Comparison of ENCODE assay signal across 19 cellular contexts in the genomic region with DNA sequence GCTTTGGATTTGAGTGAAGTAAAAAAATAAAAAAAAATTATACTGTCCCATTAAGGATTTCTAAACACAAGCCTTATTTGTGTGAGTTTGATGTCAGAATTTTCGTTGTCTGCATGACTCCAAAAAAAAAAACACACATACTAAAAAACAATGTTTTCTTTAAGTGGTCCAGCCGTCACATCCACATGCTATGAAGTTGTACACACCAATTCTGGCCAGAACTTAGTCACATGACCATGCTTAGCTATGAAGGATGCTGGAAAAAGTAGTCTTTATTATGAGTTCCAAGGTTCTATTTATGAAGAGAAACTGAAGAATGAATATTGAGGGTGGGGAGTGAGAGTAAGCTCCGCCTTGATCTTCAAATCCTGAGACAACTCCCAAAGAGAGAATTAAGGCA.
DNase-seq lines count a peak whose midpoint lies in the region; ATAC-seq and TF ChIP-seq lines count a peak whose summit lies in the region.
"Had no signal": no experiment of that assay in that cellular context is flagged by ENCODE, and none has a peak within 500 bp of the region (broad histone marks: within the 10 kb centered on the region; RNA-seq: fewer than 3 reads in every experiment).

No MANE protein-coding gene starts in this region.

- no peaks in the 10 kb centered on the region for H3K9me3 Mint-ChIP-seq in GM23338
- H3K9me3 Mint-ChIP-seq: CD4-positive, alpha-beta T cell; H9 had no signal

- in situ Hi-C loops in SK-MEL-5 (cut with HindIII; ENCODE audit: low pct_unique_long_range_greater_than_20kb, low sequenced_read_pairs) = no loop called here

- no peaks in the 10 kb centered on the region for H3K36me3 Mint-ChIP-seq in GM23338 (ENCODE audit: low read depth)
- H3K36me3 Mint-ChIP-seq: CD14-positive monocyte; CD8-positive, alpha-beta memory T cell had no signal

- H3K4me1 ChIP-seq in GM23338 (ENCODE audit: insufficient read depth) = peaks cover 15% of the 10 kb centered on the region
- H3K4me1 ChIP-seq: BE2C; BLaER1 treated with 17β-estradiol and CSF1 and Interleukin-3, amounts not matched to agents 10 nM and 100 nM had no signal

- H3K4me2 ChIP-seq in GM23338 = no peak overlapping the region
- H3K4me2 ChIP-seq: BLaER1 treated with 17β-estradiol and CSF1 and Interleukin-3, amounts not matched to agents 10 nM and 100 nM had no signal

- no peak overlapping the region for H3K4me3 Mint-ChIP-seq in GM23338
- H3K4me3 Mint-ChIP-seq: CD14-positive monocyte; CD4-positive, alpha-beta T cell; CD8-positive, alpha-beta memory T cell; H9 had no signal

- no peaks in the 10 kb centered on the region for H3K36me3 ChIP-seq in GM23338 (ENCODE audit: insufficient read depth)
- H3K36me3 ChIP-seq: BE2C; BLaER1 treated with 17β-estradiol and CSF1 and Interleukin-3, amounts not matched to agents 10 nM and 100 nM had no signal

- H3K27me3 Mint-ChIP-seq in GM23338 (ENCODE audit: insufficient read depth, low read depth, poor library complexity) = peaks cover 1% of the 10 kb centered on the region
- H3K27me3 Mint-ChIP-seq: CD4-positive, alpha-beta T cell; CD8-positive, alpha-beta memory T cell had no signal

- 0 out of 2 replicates have a peak overlapping the region, but pooled peaks have one; percentile 28 for H2AFZ ChIP-seq in GM23338

- H3K9me2 ChIP-seq in GM23338 (ENCODE audit: insufficient read depth) = no peaks in the 10 kb centered on the region

- no peaks in the 10 kb centered on the region for H3K79me2 ChIP-seq in GM23338 (replicated peaks; ENCODE audit: insufficient read depth)

- H3K27ac ChIP-seq in GM23338 (ENCODE audit: low read depth) = no peak overlapping the region
- H3K27ac ChIP-seq: BLaER1 treated with 17β-estradiol and CSF1 and Interleukin-3, amounts not matched to agents 10 nM and 100 nM had no signal

- no peak overlapping the region for H3K4me3 ChIP-seq in GM23338
- H3K4me3 ChIP-seq: BLaER1 treated with 17β-estradiol and CSF1 and Interleukin-3, amounts not matched to agents 10 nM and 100 nM had no signal

- DNase-seq in GM23338 (ENCODE audit: low spot score) (no peak), SK-MEL-5 (ENCODE audit: low read depth, low spot score) (peak; percentile 87), foreskin melanocyte (peak; percentile 89), smooth muscle cell of the brain vasculature (ENCODE audit: low read depth, low spot score) (peak; percentile 64), HK-2 (ENCODE audit: unreplicated experiment) (no peak), activated gamma-delta T cell (lab: John Stamatoyannopoulos, UW) (no peak)
- DNase-seq: AML-193; BE2C; CD4-positive, alpha-beta T cell; CD8-positive, alpha-beta memory T cell; DMS 273 treated with DMSO at 0.1 percent for 48 hours; DMS79; EL; GDM1; H9 had no signal

- no peaks in the 10 kb centered on the region for H3F3A ChIP-seq in GM23338 (replicated peaks; ENCODE audit: low read depth)

- peaks cover 19% of the 10 kb centered on the region for H3K4me1 Mint-ChIP-seq in GM23338
- H3K4me1 Mint-ChIP-seq: CD14-positive monocyte; CD8-positive, alpha-beta memory T cell had no signal

- no peaks in the 10 kb centered on the region for H3K27me3 ChIP-seq in GM23338 (ENCODE audit: insufficient read depth)
- H3K27me3 ChIP-seq: BE2C; BLaER1 treated with 17β-estradiol and CSF1 and Interleukin-3, amounts not matched to agents 10 nM and 100 nM had no signal

- no peak for TF ChIP-seq CTCF in GM23338 (conservative IDR thresholded peaks at IDR 0.05; ENCODE audit: low read depth in 2 of 2)

- ATAC-seq in GM23338 (no peak), GM21447 (IDR thresholded peaks at IDR 0.05; ENCODE audit: unreplicated experiment) (no peak)
- ATAC-seq: HCT116 had no signal

- H3K27ac Mint-ChIP-seq in GM23338 = no peak overlapping the region
- H3K27ac Mint-ChIP-seq: CD14-positive monocyte; CD4-positive, alpha-beta T cell had no signal

- no peaks in the 10 kb centered on the region for H4K20me1 ChIP-seq in GM23338 (replicated peaks; ENCODE audit: insufficient read depth)
- H4K20me1 ChIP-seq: BLaER1 treated with 17β-estradiol and CSF1 and Interleukin-3, amounts not matched to agents 10 nM and 100 nM had no signal

TF ChIP-seq in GM23338, 12 proteins besides CTCF, POLR2A, EP300 and RAD21 (continues in another document):
- TF ChIP-seq, protein P1, sequence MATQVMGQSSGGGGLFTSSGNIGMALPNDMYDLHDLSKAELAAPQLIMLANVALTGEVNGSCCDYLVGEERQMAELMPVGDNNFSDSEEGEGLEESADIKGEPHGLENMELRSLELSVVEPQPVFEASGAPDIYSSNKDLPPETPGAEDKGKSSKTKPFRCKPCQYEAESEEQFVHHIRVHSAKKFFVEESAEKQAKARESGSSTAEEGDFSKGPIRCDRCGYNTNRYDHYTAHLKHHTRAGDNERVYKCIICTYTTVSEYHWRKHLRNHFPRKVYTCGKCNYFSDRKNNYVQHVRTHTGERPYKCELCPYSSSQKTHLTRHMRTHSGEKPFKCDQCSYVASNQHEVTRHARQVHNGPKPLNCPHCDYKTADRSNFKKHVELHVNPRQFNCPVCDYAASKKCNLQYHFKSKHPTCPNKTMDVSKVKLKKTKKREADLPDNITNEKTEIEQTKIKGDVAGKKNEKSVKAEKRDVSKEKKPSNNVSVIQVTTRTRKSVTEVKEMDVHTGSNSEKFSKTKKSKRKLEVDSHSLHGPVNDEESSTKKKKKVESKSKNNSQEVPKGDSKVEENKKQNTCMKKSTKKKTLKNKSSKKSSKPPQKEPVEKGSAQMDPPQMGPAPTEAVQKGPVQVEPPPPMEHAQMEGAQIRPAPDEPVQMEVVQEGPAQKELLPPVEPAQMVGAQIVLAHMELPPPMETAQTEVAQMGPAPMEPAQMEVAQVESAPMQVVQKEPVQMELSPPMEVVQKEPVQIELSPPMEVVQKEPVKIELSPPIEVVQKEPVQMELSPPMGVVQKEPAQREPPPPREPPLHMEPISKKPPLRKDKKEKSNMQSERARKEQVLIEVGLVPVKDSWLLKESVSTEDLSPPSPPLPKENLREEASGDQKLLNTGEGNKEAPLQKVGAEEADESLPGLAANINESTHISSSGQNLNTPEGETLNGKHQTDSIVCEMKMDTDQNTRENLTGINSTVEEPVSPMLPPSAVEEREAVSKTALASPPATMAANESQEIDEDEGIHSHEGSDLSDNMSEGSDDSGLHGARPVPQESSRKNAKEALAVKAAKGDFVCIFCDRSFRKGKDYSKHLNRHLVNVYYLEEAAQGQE (IDR thresholded peaks at IDR 0.05; ENCODE audit: unreplicated experiment) = no peak
- TF ChIP-seq JUNB (IDR thresholded peaks at IDR 0.05; ENCODE audit: unreplicated experiment) = no peak
- TF ChIP-seq ZNF114 (CRISPR knock-in tag; IDR thresholded peaks at IDR 0.05) = no peak
- TF ChIP-seq EZH2 (IDR thresholded peaks at IDR 0.05; ENCODE audit: low read depth, unreplicated experiment) = no peak
- TF ChIP-seq POLR2AphosphoS5 (IDR thresholded peaks at IDR 0.05; ENCODE audit: low read depth) = no peak
- no peak for TF ChIP-seq STAT1 (IDR thresholded peaks at IDR 0.05; ENCODE audit: unreplicated experiment)
- TF ChIP-seq, protein P2, sequence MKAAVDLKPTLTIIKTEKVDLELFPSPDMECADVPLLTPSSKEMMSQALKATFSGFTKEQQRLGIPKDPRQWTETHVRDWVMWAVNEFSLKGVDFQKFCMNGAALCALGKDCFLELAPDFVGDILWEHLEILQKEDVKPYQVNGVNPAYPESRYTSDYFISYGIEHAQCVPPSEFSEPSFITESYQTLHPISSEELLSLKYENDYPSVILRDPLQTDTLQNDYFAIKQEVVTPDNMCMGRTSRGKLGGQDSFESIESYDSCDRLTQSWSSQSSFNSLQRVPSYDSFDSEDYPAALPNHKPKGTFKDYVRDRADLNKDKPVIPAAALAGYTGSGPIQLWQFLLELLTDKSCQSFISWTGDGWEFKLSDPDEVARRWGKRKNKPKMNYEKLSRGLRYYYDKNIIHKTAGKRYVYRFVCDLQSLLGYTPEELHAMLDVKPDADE (IDR thresholded peaks at IDR 0.05) = no peak
- TF ChIP-seq EZH2phosphoT487 (IDR thresholded peaks at IDR 0.05; ENCODE audit: unreplicated experiment) = no peak
- no peak for TF ChIP-seq NANOG (IDR thresholded peaks at IDR 0.05; ENCODE audit: borderline replicate concordance)

Comparison
In these comparisons a context has a peak if more than half of its experiments do, and no peak if none do; other contexts are left out.
1. DNase-seq: peak in SK-MEL-5 (single experiment), foreskin melanocyte (single experiment) and smooth muscle cell of the brain vasculature (single experiment); none in GM23338 (single experiment), HK-2 (single experiment) and activated gamma-delta T cell (single experiment).